5 cellular contexts compared by ENCODE assay signal in the genomic region with DNA sequence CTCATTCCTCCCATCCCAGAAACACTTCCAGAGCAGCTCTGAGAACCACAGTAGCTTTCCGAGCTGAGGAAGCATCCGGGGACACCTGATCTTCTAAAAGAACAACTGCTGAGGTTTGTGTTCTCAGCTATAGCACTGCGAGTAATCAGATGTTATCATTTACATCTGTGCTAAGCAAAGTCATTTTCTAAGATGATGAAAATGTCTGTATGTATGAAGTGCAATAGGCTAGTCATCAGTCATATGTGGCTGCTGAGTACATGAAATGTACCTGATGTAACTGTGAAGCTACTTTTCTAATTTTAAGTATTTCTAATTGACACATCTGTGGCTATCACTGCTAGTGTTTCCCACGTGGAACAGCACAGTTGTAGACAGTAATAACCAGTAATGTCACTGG.
A peak's percentile ranks its signal among the peaks of the same experiment; 100 is the strongest.
DNase-seq lines count a peak whose midpoint lies in the region; ATAC-seq, FAIRE-seq and TF ChIP-seq lines count a peak whose summit lies in the region.
"Not testable (repeated sequence)": the region's sequence is repeated elsewhere in the genome, so short reads cannot be mapped to it uniquely, and the experiment has no call there.

No MANE protein-coding gene starts in this region.

- H3K79me2 ChIP-seq in Karpas-422 (ENCODE audit: low read length) = not testable (repeated sequence)

- TF ChIP-seq POLR2A in GM12891 (IDR thresholded peaks at IDR 0.05; ENCODE audit: low read depth, low read length) = not testable (repeated sequence)

- H3K4me1 Mint-ChIP-seq in activated CD4-positive, alpha-beta T cell treated with anti-CD3 and anti-CD28 coated beads for 36 hours; activated T-cell treated with anti-CD3 and anti-CD28 coated beads, Interleukin-2, amount 50 U/mL, for 72 hours (ENCODE audit: low read depth): not testable (repeated sequence)

- intact Hi-C loops in activated CD4-positive, alpha-beta T cell treated with anti-CD3 and anti-CD28 coated beads for 36 hours (cut with DNase I, micrococcal nuclease) = not testable (repeated sequence)

- not testable (repeated sequence) for DNase-seq in GM12891 (ENCODE audit: insufficient read length, low spot score); activated CD4-positive, alpha-beta T cell treated with anti-CD3 and anti-CD28 coated beads for 36 hours; activated T-cell treated with anti-CD3 and anti-CD28 coated beads, Interleukin-2, amount 50 U/mL, for 72 hours; urothelium cell line (ENCODE audit: low spot score)
- DNase-seq in Karpas-422 = peak; percentile 34

- H3K4me2 ChIP-seq in Karpas-422 (ENCODE audit: low read depth, low read length, poor library complexity, severe bottlenecking) = not testable (repeated sequence)

- not testable (repeated sequence) for H3K4me3 Mint-ChIP-seq in activated CD4-positive, alpha-beta T cell treated with anti-CD3 and anti-CD28 coated beads for 36 hours; activated T-cell treated with anti-CD3 and anti-CD28 coated beads, Interleukin-2, amount 50 U/mL, for 72 hours

- H4K20me1 ChIP-seq in Karpas-422 (ENCODE audit: insufficient read depth, low read depth, low read length) = not testable (repeated sequence)

- not testable (repeated sequence) for H3K27me3 Mint-ChIP-seq in activated CD4-positive, alpha-beta T cell treated with anti-CD3 and anti-CD28 coated beads for 36 hours; activated T-cell treated with anti-CD3 and anti-CD28 coated beads, Interleukin-2, amount 50 U/mL, for 72 hours (ENCODE audit: low read depth)

- H3K36me3 ChIP-seq in Karpas-422 (ENCODE audit: insufficient read depth, low read length) = not testable (repeated sequence)

- H3K9me3 ChIP-seq in Karpas-422 (ENCODE audit: low read length) = not testable (repeated sequence)

- H2AFZ ChIP-seq in Karpas-422 (ENCODE audit: low read length) = not testable (repeated sequence)

- not testable (repeated sequence) for H3K9me3 Mint-ChIP-seq in activated CD4-positive, alpha-beta T cell treated with anti-CD3 and anti-CD28 coated beads for 36 hours (ENCODE audit: low read depth); activated T-cell treated with anti-CD3 and anti-CD28 coated beads, Interleukin-2, amount 50 U/mL, for 72 hours

- H3K4me1 ChIP-seq in Karpas-422 (ENCODE audit: low read length) = peaks cover 13% of the 10 kb centered on the region

- H3K9me2 ChIP-seq in Karpas-422 (replicated peaks; ENCODE audit: insufficient read depth, low read length) = not testable (repeated sequence)

- FAIRE-seq in GM12891 (lab: Jason Lieb, UNC) (peak; percentile 56), urothelium cell line (lab: Jason Lieb, UNC) (peak; percentile 72)

- H3K36me3 Mint-ChIP-seq in activated CD4-positive, alpha-beta T cell treated with anti-CD3 and anti-CD28 coated beads for 36 hours (ENCODE audit: low read depth); activated T-cell treated with anti-CD3 and anti-CD28 coated beads, Interleukin-2, amount 50 U/mL, for 72 hours (ENCODE audit: insufficient read depth in 2 of 2): not testable (repeated sequence)

- H3K27ac Mint-ChIP-seq in activated CD4-positive, alpha-beta T cell treated with anti-CD3 and anti-CD28 coated beads for 36 hours; activated T-cell treated with anti-CD3 and anti-CD28 coated beads, Interleukin-2, amount 50 U/mL, for 72 hours: not testable (repeated sequence)

- H3K27me3 ChIP-seq in Karpas-422 (ENCODE audit: low read length) = not testable (repeated sequence)

- peak; percentile 39 for ATAC-seq in activated CD4-positive, alpha-beta T cell treated with anti-CD3 and anti-CD28 coated beads for 36 hours
- ATAC-seq in activated T-cell treated with anti-CD3 and anti-CD28 coated beads, Interleukin-2, amount 50 U/mL, for 72 hours (replicated peaks in 1 of 2) = peak; percentile 56 to 69

- POLR2A ChIA-PET in activated CD4-positive, alpha-beta T cell treated with anti-CD3 and anti-CD28 coated beads for 36 hours (lab: Charles Lee) = not testable (repeated sequence)

- not testable (repeated sequence) for H3K4me3 ChIP-seq in Karpas-422 (ENCODE audit: low read length)

- CTCF ChIA-PET in activated CD4-positive, alpha-beta T cell treated with anti-CD3 and anti-CD28 coated beads for 36 hours (lab: Charles Lee) = not testable (repeated sequence)

- not testable (repeated sequence) for H3K27ac ChIP-seq in Karpas-422 (ENCODE audit: low read length)

- H3K9ac ChIP-seq in Karpas-422 (ENCODE audit: low read length) = not testable (repeated sequence)
